In the genomic region with DNA sequence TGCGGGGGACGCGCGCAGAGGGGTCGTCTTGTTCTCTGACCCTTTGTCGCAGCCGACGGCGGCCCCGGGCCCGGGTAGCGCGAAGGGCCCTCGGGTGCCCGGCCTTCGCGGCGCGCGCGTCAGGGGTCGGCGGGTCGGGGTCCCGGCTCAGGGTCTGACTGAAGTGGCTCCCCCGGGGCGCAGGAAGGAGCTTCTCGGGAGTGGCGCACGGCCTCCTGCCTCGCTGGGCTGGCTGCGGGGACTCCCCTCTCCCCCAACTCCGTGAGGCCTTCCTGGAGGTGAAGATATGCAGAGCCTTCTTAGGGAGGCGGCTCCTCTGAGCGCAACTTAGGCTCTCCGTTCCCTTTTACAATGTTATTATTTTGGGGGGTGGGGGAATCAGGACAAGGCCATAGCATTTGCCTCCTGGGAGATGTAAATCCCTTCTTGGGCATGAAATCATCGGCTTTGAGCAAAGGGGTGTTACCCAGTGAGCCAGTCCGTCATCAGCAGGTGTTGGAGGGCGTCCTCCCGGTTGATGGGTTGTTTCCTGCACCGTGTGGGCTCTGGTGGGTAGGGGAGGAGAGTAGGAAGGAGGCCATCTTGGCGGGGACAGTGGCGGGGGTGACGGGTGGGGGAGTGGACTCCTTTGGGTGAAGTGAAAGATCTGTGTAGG, we compare ENCODE assay signal across 8 cellular contexts. TPM values are rescaled to one million over a fixed set of nuclear protein-coding genes. Genes with fewer than 3 reads are reported as not detected.
DNase-seq lines count a peak whose midpoint lies in the region; ATAC-seq and TF ChIP-seq lines count a peak whose summit lies in the region.

No MANE protein-coding gene starts in this region.

- H3K36me3 Mint-ChIP-seq in activated CD8-positive, alpha-beta memory T cell treated with anti-CD3 and anti-CD28 coated beads, Interleukin-2, amount 10 ng/mL, durations not matched to agents 7 days and 5 days: peaks cover 6% of the 10 kb centered on the region

- DNase-seq in AG09309 (ENCODE audit: low read depth): no peak
- peak; percentile 63 for DNase-seq in NCI-H748 treated with DMSO at 0.1 percent for 48 hours (lab: John Stamatoyannopoulos, UW)
- peak; percentile 89 for DNase-seq in activated CD8-positive, alpha-beta memory T cell treated with anti-CD3 and anti-CD28 coated beads, Interleukin-2, amount 10 ng/mL, durations not matched to agents 7 days and 5 days
- peak; percentile 45 for DNase-seq in midbrain (lab: John Stamatoyannopoulos, UW)
- DNase-seq in stimulated activated CD8-positive, alpha-beta memory T cell treated with anti-CD3 and anti-CD28 coated beads, Interleukin-4, amount 100 ng/mL, for 4 hours (ENCODE audit: low read depth in 2 of 2, low spot score in 1 of 2): peak; percentile 26 to 32

- H3K4me1 Mint-ChIP-seq in activated CD8-positive, alpha-beta memory T cell treated with anti-CD3 and anti-CD28 coated beads, Interleukin-2, amount 10 ng/mL, durations not matched to agents 7 days and 5 days: peaks cover 48% of the 10 kb centered on the region

- no peaks in the 10 kb centered on the region for H3K9me3 ChIP-seq in endocrine pancreas (ENCODE audit: control insufficient read depth, low read length)

- no peak for TF ChIP-seq CTCF in AG09309 (IDR thresholded peaks at IDR 0.05; ENCODE audit: control insufficient read depth, insufficient read depth, low read depth, low read length, missing control alignments)

- no peaks in the 10 kb centered on the region for H3K27me3 Mint-ChIP-seq in activated CD8-positive, alpha-beta memory T cell treated with anti-CD3 and anti-CD28 coated beads, Interleukin-2, amount 10 ng/mL, durations not matched to agents 7 days and 5 days

- H3K4me3 Mint-ChIP-seq in activated CD8-positive, alpha-beta memory T cell treated with anti-CD3 and anti-CD28 coated beads, Interleukin-2, amount 10 ng/mL, durations not matched to agents 7 days and 5 days: peak overlapping the region; percentile 97

- CTCF ChIA-PET in activated CD8-positive, alpha-beta memory T cell treated with anti-CD3 and anti-CD28 coated beads, Interleukin-2, amount 10 ng/mL, durations not matched to agents 7 days and 5 days (lab: Charles Lee): interaction anchor here (0.6 to 5.8 kb wide), 23 partner anchors 11 to 402 kb away, joined by 3 to 102 read pairs (median 4); no protein-coding TSS in a partner anchor

- peak overlapping the region; percentile 70 for H3K9ac ChIP-seq in endocrine pancreas (ENCODE audit: control insufficient read depth, insufficient read depth, low read length)

- peaks cover 9% of the 10 kb centered on the region for H3K4me1 ChIP-seq in endocrine pancreas (ENCODE audit: control insufficient read depth, insufficient read depth, low read length)

- H3K9me3 Mint-ChIP-seq in activated CD8-positive, alpha-beta memory T cell treated with anti-CD3 and anti-CD28 coated beads, Interleukin-2, amount 10 ng/mL, durations not matched to agents 7 days and 5 days (ENCODE audit: low read depth): no peaks in the 10 kb centered on the region

- ATAC-seq in GM19025 (IDR thresholded peaks at IDR 0.05; ENCODE audit: low read depth, unreplicated experiment) (peak; percentile 7), HG03196 (IDR thresholded peaks at IDR 0.05; ENCODE audit: unreplicated experiment) (peak; percentile 28)
- peak; percentile 47 for ATAC-seq in activated CD8-positive, alpha-beta memory T cell treated with anti-CD3 and anti-CD28 coated beads, Interleukin-2, amount 10 ng/mL, durations not matched to agents 7 days and 5 days

- H3K36me3 ChIP-seq in endocrine pancreas (ENCODE audit: control insufficient read depth, insufficient read depth, low read length): no peaks in the 10 kb centered on the region

- H3K27me3 ChIP-seq in endocrine pancreas (ENCODE audit: control insufficient read depth, insufficient read depth, low read length): no peaks in the 10 kb centered on the region

- peak overlapping the region; percentile 96 for H3K27ac Mint-ChIP-seq in activated CD8-positive, alpha-beta memory T cell treated with anti-CD3 and anti-CD28 coated beads, Interleukin-2, amount 10 ng/mL, durations not matched to agents 7 days and 5 days

- H3K4me3 ChIP-seq in AG09309 (ENCODE audit: control insufficient read depth, low read depth, low read length) (peak overlapping the region; percentile 91), endocrine pancreas (ENCODE audit: control insufficient read depth, insufficient read depth, low read length) (peak overlapping the region; percentile 82)

RNA-seq across cellular contexts. Expression of a gene that starts 0.5 kb away (rescaled TPM):
- total RNA-seq in activated CD8-positive, alpha-beta memory T cell treated with anti-CD3 and anti-CD28 coated beads, Interleukin-2, amount 10 ng/mL, durations not matched to agents 7 days and 5 days: 10 to 100 TPM; 62.2 to 63.5 TPM

RNA-seq across cellular contexts. Expression of a gene that starts 7.6 kb away (rescaled TPM):
- 100 to 1,000 TPM; 548 to 587 TPM for total RNA-seq in activated CD8-positive, alpha-beta memory T cell treated with anti-CD3 and anti-CD28 coated beads, Interleukin-2, amount 10 ng/mL, durations not matched to agents 7 days and 5 days

RNA-seq across cellular contexts. Expression of a gene that starts 14.5 kb away (rescaled TPM):
- total RNA-seq in activated CD8-positive, alpha-beta memory T cell treated with anti-CD3 and anti-CD28 coated beads, Interleukin-2, amount 10 ng/mL, durations not matched to agents 7 days and 5 days: 10 to 100 TPM; 57.0 to 82.4 TPM
